8 cellular contexts compared by ENCODE assay signal in the genomic region with DNA sequence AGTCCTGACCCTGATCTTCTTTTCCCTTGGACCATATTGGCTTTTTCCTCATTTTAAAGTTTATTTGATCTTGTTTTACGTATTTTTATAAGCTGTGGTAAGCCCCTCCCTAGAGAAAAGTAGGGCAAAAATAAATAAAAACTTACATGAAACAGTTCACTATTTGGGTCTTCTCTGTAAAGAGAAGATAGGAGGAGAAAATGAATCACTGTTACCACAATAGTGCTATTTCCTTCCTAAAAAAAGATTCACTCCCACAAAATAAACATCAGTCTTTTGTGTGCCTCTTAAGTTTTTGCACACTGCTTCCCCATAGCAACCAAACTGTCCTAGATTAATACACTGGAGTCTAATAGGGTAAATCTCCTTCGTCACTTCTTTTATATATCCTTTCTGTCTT. TPM values are rescaled to one million over a fixed set of nuclear protein-coding genes. Genes with fewer than 3 reads are reported as not detected.
A peak's percentile ranks its signal among the peaks of the same experiment; 100 is the strongest.
DNase-seq lines count a peak whose midpoint lies in the region; ATAC-seq, FAIRE-seq and TF ChIP-seq lines count a peak whose summit lies in the region.

No MANE protein-coding gene starts in this region.

- H3K36me3 ChIP-seq in HUES6 (ENCODE audit: control insufficient read depth, insufficient read depth, low read length): no peaks in the 10 kb centered on the region
- H3K36me3 ChIP-seq in mesenchymal stem cell (ENCODE audit: control insufficient read depth in 1 of 2, insufficient read depth in 2 of 2, low read depth in 1 of 2, low read length in 2 of 2): peaks cover 17 to 19% of the 10 kb centered on the region in 2 experiments

- FAIRE-seq in A549 (lab: Jason Lieb, UNC): no peak

- H4K91ac ChIP-seq in mesenchymal stem cell (ENCODE audit: low read length): no peak overlapping the region

- H3K18ac ChIP-seq in mesenchymal stem cell (ENCODE audit: low read depth in 1 of 2, low read length in 2 of 2): no peak overlapping the region

- H3K27me3 Mint-ChIP-seq in MCF 10A (ENCODE audit: insufficient read depth, unreplicated experiment): no peaks in the 10 kb centered on the region

- 33% methylated on average over 2 of the region's 2 CpGs for WGBS in A549 (ENCODE audit: missing lambda C conversion rate)
- WGBS in mesenchymal stem cell: 0% methylated on average over 1 of the region's 2 CpGs

- H3K4me3 ChIP-seq in A549 (no peak overlapping the region), HUES6 (ENCODE audit: low read depth, low read length) (no peak overlapping the region), mesenchymal stem cell (ENCODE audit: insufficient read depth in 1 of 2, low read depth in 1 of 2, low read length in 2 of 2) (peak overlapping the region in 1 of 2 experiments; percentile 72)

- H2AK5ac ChIP-seq in mesenchymal stem cell (ENCODE audit: low read length, severe bottlenecking): no peak overlapping the region

- no peak overlapping the region for H2BK5ac ChIP-seq in mesenchymal stem cell (ENCODE audit: low read depth, low read length, poor library complexity, severe bottlenecking)

- H3K9me3 Mint-ChIP-seq in MCF 10A (ENCODE audit: unreplicated experiment): no peaks in the 10 kb centered on the region

- H3K14ac ChIP-seq in mesenchymal stem cell (ENCODE audit: low read length in 2 of 2): no peak overlapping the region

- no peak overlapping the region for H3K23ac ChIP-seq in mesenchymal stem cell (ENCODE audit: low read length in 2 of 2)

- H3K4ac ChIP-seq in mesenchymal stem cell (ENCODE audit: low read depth in 1 of 2, low read length in 2 of 2): no peak overlapping the region

- peaks cover 41% of the 10 kb centered on the region for H3K4me1 Mint-ChIP-seq in MCF 10A (ENCODE audit: insufficient read depth, unreplicated experiment)

- H3K27ac ChIP-seq in A549 (peak overlapping the region; percentile 28 to 63), HUES6 (ENCODE audit: low read depth, low read length) (peak overlapping the region; percentile 78; the same call in 1 of the 2 replicates), mesenchymal stem cell (ENCODE audit: low read length, poor library complexity, severe bottlenecking) (peak overlapping the region; percentile 97)

- H2AFZ ChIP-seq in mesenchymal stem cell (ENCODE audit: low read depth, low read length): no peak overlapping the region

- peaks cover 9% of the 10 kb centered on the region for H3K79me1 ChIP-seq in mesenchymal stem cell (replicated peaks; ENCODE audit: low read length, poor library complexity, severe bottlenecking)

- H3K9ac ChIP-seq in HUES6 (ENCODE audit: low read length) (no peak overlapping the region), mesenchymal stem cell (ENCODE audit: low read length) (peak overlapping the region; percentile 86)

- no peak for TF ChIP-seq RAD21 in A549 (conservative IDR thresholded peaks at IDR 0.05 in 1 of 2, IDR thresholded peaks at IDR 0.05 in 1 of 2)

- no peak overlapping the region for H4K8ac ChIP-seq in mesenchymal stem cell (ENCODE audit: low read length)

- peaks cover 21% of the 10 kb centered on the region for H3K36me3 Mint-ChIP-seq in MCF 10A (ENCODE audit: insufficient read depth, unreplicated experiment)

- POLR2A ChIA-PET in A549 (lab: Yijun Ruan, JAX): no interaction called here
- POLR2A ChIA-PET in MCF 10A (lab: Yijun Ruan, JAX): interaction anchor here (1.7 to 3.5 kb wide), 4 partner anchors 7 to 312 kb away, joined by 8 to 24 read pairs (median 18); no protein-coding TSS in a partner anchor

- BruUV-seq in MCF 10A (replicated peaks; lab: Mats Ljungman, UMichigan): no TSS peak

- no peak overlapping the region for H3K4me3 Mint-ChIP-seq in MCF 10A (ENCODE audit: unreplicated experiment)

- CTCF ChIA-PET in A549 (lab: Yijun Ruan, JAX): interaction anchor here (0.9 to 1.6 kb wide), 4 partner anchors 15 to 166 kb away, joined by 3 to 4 read pairs (median 3); no protein-coding TSS in a partner anchor
- CTCF ChIA-PET in MCF 10A (lab: Yijun Ruan, JAX): interaction anchor here (1.0 kb wide), 2 partner anchors 121 to 362 kb away, joined by 3 to 4 read pairs; no protein-coding TSS in a partner anchor

- peak overlapping the region; percentile 59 for H3K4me2 ChIP-seq in A549
- H3K4me2 ChIP-seq in mesenchymal stem cell (ENCODE audit: low read length, poor library complexity, severe bottlenecking): no peak overlapping the region

- H3K4me1 ChIP-seq in A549: peaks cover 39% of the 10 kb centered on the region
- H3K4me1 ChIP-seq in HUES6 (ENCODE audit: control insufficient read depth, insufficient read depth, low read length): peaks cover 37% of the 10 kb centered on the region
- H3K4me1 ChIP-seq in mesenchymal stem cell (ENCODE audit: control insufficient read depth, insufficient read depth, low read depth, low read length): peaks cover 8% of the 10 kb centered on the region

- H3K27me3 ChIP-seq in HUES6 (ENCODE audit: control insufficient read depth, insufficient read depth, low read length) (no peaks in the 10 kb centered on the region), mesenchymal stem cell (ENCODE audit: control insufficient read depth in 1 of 2, insufficient read depth in 1 of 2, low read length in 2 of 2) (no peaks in the 10 kb centered on the region)

- H3K9me3 ChIP-seq in A549 (no peaks in the 10 kb centered on the region), HUES6 (ENCODE audit: control insufficient read depth, insufficient read depth, low read depth, low read length) (0 out of 2 replicates have a peak, but pooled peaks cover 3% of the 10 kb centered on the region), mesenchymal stem cell (ENCODE audit: control insufficient read depth, low read length) (no peaks in the 10 kb centered on the region)

- no peak overlapping the region for H2BK12ac ChIP-seq in mesenchymal stem cell (ENCODE audit: low read length in 2 of 2)

- TF ChIP-seq POLR2A in A549 (IDR thresholded peaks at IDR 0.05; ENCODE audit: low read length): no peak

- TF ChIP-seq CTCF in A549 (IDR thresholded peaks at IDR 0.05): no peak
- no peak for TF ChIP-seq CTCF in MCF 10A (IDR thresholded peaks at IDR 0.05; ENCODE audit: unreplicated experiment)

- no peak for TF ChIP-seq EP300 in A549 (IDR thresholded peaks at IDR 0.05)

- intact Hi-C loops in MCF 10A (cut with micrococcal nuclease): no loop called here

- ATAC-seq in A549 (peak; percentile 43 to 84; a peak in 4 of 6 replicates), GM21381 (IDR thresholded peaks at IDR 0.05; ENCODE audit: unreplicated experiment) (no peak)

- no peak overlapping the region for H2BK120ac ChIP-seq in mesenchymal stem cell (ENCODE audit: low read depth, low read length)

- no peak overlapping the region for H2BK15ac ChIP-seq in mesenchymal stem cell (ENCODE audit: low read depth, poor library complexity, severe bottlenecking)

- peak overlapping the region; percentile 96 for H3K27ac Mint-ChIP-seq in MCF 10A (ENCODE audit: low read depth, unreplicated experiment)

- DNase-seq in A549 (ENCODE audit: low read depth in 1 of 2, low spot score in 1 of 2): peak in 1 of 2 experiments; percentile 67
- peak; percentile 42 for DNase-seq in MCF 10A (ENCODE audit: unreplicated experiment)
- peak; percentile 94 for DNase-seq in mesenchymal stem cell
- no peak for DNase-seq in retina
- no peak for DNase-seq in AML-193 (lab: John Stamatoyannopoulos, UW)
- DNase-seq in NCI-H446 treated with DMSO at 0.1 percent for 48 hours (lab: John Stamatoyannopoulos, UW): no peak

TF ChIP-seq in A549, 52 proteins besides CTCF, POLR2A, EP300 and RAD21:
- 0 out of 2 replicates have a peak, but pooled peaks have one; percentile 17 for TF ChIP-seq JUNB (IDR thresholded peaks at IDR 0.05)
- TF ChIP-seq, protein P1, sequence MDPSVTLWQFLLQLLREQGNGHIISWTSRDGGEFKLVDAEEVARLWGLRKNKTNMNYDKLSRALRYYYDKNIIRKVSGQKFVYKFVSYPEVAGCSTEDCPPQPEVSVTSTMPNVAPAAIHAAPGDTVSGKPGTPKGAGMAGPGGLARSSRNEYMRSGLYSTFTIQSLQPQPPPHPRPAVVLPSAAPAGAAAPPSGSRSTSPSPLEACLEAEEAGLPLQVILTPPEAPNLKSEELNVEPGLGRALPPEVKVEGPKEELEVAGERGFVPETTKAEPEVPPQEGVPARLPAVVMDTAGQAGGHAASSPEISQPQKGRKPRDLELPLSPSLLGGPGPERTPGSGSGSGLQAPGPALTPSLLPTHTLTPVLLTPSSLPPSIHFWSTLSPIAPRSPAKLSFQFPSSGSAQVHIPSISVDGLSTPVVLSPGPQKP (IDR thresholded peaks at IDR 0.05; ENCODE audit: low read depth, low read length): no peak
- TF ChIP-seq, protein P2, sequence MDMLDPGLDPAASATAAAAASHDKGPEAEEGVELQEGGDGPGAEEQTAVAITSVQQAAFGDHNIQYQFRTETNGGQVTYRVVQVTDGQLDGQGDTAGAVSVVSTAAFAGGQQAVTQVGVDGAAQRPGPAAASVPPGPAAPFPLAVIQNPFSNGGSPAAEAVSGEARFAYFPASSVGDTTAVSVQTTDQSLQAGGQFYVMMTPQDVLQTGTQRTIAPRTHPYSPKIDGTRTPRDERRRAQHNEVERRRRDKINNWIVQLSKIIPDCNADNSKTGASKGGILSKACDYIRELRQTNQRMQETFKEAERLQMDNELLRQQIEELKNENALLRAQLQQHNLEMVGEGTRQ (IDR thresholded peaks at IDR 0.05): no peak
- no peak for TF ChIP-seq RARB (CRISPR knock-in tag; IDR thresholded peaks at IDR 0.05)
- no peak for TF ChIP-seq FOSL2 (IDR thresholded peaks at IDR 0.05)
- TF ChIP-seq FOSL2 (CRISPR knock-in tag; IDR thresholded peaks at IDR 0.05): peak; percentile 19; the same call in 1 of the 2 replicates
- no peak for TF ChIP-seq ZC3H11A (IDR thresholded peaks at IDR 0.05)
- no peak for TF ChIP-seq PHF8 (IDR thresholded peaks at IDR 0.05; ENCODE audit: borderline replicate concordance, low read depth)
- TF ChIP-seq MAZ (IDR thresholded peaks at IDR 0.05; ENCODE audit: borderline replicate concordance, low read depth, low read length): no peak
- TF ChIP-seq CBX2 (IDR thresholded peaks at IDR 0.05; ENCODE audit: borderline replicate concordance, low read depth): no peak
- no peak for TF ChIP-seq MYC (IDR thresholded peaks at IDR 0.05; ENCODE audit: borderline replicate concordance, low read length)
- no peak for TF ChIP-seq KDM5A (IDR thresholded peaks at IDR 0.05)
- no peak for TF ChIP-seq HDAC2 (IDR thresholded peaks at IDR 0.05)
- peak; percentile 71; the same call in 1 of the 2 replicates for TF ChIP-seq RFX5 (IDR thresholded peaks at IDR 0.05)
- no peak for TF ChIP-seq GATA3 (IDR thresholded peaks at IDR 0.05; ENCODE audit: borderline replicate concordance)
- no peak for TF ChIP-seq CBX8 (IDR thresholded peaks at IDR 0.05)

RNA-seq across cellular contexts. Expression of a gene that starts 1.4 kb away (rescaled TPM):
- polyA plus RNA-seq in A549 (2011; rRNA removed) (20.4 and 26.7 TPM in 2 replicates), A549 (2017; fragmentation: RNase III; extraction: RNeasy Plus Mini Kit Qiagen cat#74134 plus additional on column Dnase treatment) (9.6 to 12.1 TPM (median 12.0 TPM) in 3 replicates)
- 4.1 and 4.3 TPM in 2 replicates for polyA plus RNA-seq in A549 (2012; cell fraction: cytosol; rRNA removed)
- polyA plus RNA-seq in A549 (2012; cell fraction: nucleus; rRNA removed): 11.7 and 14.1 TPM in 2 replicates
- 23.6 and 32.6 TPM in 2 replicates for polyA minus RNA-seq in A549 (2011; rRNA and poly(A)+ RNA removed)
- 43.3 and 51.9 TPM in 2 replicates for total RNA-seq in MCF 10A (2022)
- 67.9 TPM for polyA plus RNA-seq in mesenchymal stem cell (2013, experiment 1 of 2)
- 64.2 TPM for polyA plus RNA-seq in mesenchymal stem cell (2013, experiment 2 of 2)

Comparison
In these comparisons a context has a peak if more than half of its experiments do, and no peak if none do; other contexts are left out.
1. DNase-seq: peak in MCF 10A (single experiment) and mesenchymal stem cell (single experiment); none in retina (single experiment), AML-193 (0 of 2) and NCI-H446 treated with DMSO at 0.1 percent for 48 hours (single experiment).
2. H3K27ac ChIP-seq: peak in every context shown above with its lines; median percentile 97 in mesenchymal stem cell; 78 in HUES6; 46 in A549.